25 cellular contexts compared by ENCODE assay signal in the genomic region with DNA sequence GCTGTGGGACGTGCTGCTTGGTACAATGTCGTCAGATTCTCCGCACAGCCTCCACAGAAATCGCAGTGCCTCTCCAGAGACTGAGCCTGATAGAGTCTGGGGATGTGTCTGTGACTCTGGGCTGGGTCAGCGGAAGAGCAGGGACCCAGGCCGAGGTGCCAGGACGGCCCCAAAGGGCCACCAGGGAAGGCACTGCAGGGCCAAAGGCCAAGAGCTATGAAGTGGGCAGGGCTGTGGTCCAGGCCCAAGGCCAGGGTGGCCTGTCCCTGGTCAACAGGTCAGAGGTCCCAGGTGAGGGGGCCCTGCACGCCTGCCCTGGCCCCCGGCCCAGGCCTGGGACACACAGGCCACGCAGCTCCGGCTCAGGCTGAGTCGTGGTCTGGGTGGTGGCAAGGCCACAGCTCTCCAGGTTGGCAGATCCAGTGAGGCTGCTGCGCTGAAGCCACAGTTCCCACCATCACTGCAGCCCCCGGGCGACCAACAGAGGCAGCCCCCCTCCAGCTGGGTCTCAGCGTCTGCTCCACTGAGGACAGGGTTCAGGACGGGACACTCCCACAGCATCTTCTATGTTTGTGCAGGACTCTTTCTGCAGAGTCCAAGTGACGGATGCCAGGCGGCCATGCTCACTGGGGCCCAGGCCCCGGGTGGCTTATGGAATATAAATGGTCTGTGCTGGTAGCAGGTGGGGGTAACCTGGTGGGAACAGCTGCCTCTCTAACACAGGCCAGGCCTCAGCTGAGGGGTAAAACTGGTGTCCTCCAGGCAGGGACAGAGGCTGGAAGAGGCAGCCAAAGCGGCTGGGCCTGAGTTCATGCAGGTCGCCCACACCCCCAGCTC. TPM values are rescaled to one million over a fixed set of nuclear protein-coding genes. Genes with fewer than 3 reads are reported as not detected.
DNase-seq lines count a peak whose midpoint lies in the region; ATAC-seq, FAIRE-seq and TF ChIP-seq lines count a peak whose summit lies in the region.
"Had no signal": no experiment of that assay in that cellular context is flagged by ENCODE, and none has a peak within 500 bp of the region (broad histone marks: within the 10 kb centered on the region; RNA-seq: fewer than 3 reads in every experiment).

No MANE protein-coding gene starts in this region.

- no peaks in the 10 kb centered on the region for H4K20me1 ChIP-seq in HepG2 (ENCODE audit: insufficient read depth, low read length)

- no peaks in the 10 kb centered on the region for H3K9me3 Mint-ChIP-seq in stimulated activated naive CD8-positive, alpha-beta T cell treated with anti-CD3 and anti-CD28 coated beads, Interleukin-15, amount 100 ng/mL, for 72 hours
- H3K9me3 Mint-ChIP-seq in T-cell, result no peaks in the 10 kb centered on the region
- H3K9me3 Mint-ChIP-seq: activated naive CD4-positive, alpha-beta T cell treated with anti-CD3 and anti-CD28 coated beads for 36 hours; activated T-cell treated with anti-CD3 and anti-CD28 coated beads, Interleukin-2, amount 50 U/mL, for 4 hours; immature natural killer cell had no signal

- H3K4me3 ChIP-seq in HepG2 (replicated peaks in 1 of 3; ENCODE audit: insufficient read depth in 1 of 3, low read depth in 2 of 3, low read length in 3 of 3) (peak overlapping the region in 1 of 3 experiments; percentile 43; a peak in 1 of 6 replicates), psoas muscle (no peak overlapping the region)
- H3K4me3 ChIP-seq: A549, tibial nerve had no signal

- H3K79me2 ChIP-seq in HepG2 (ENCODE audit: insufficient read depth, low read length), result peaks cover 7% of the 10 kb centered on the region

- H3K27ac ChIP-seq in HepG2 (ENCODE audit: extremely low read length, insufficient read depth, low read length) (peak overlapping the region; percentile 3), psoas muscle (peak overlapping the region; percentile 89)

- CTCF ChIA-PET in HepG2 (lab: Yijun Ruan, JAX; ENCODE audit: low intra/inter-chr PET ratio, low total read pairs) (no interaction called here), T-cell (lab: Charles Lee) (no interaction called here)

- peaks cover 92% of the 10 kb centered on the region for H3K4me1 ChIP-seq in HepG2 (ENCODE audit: insufficient read depth, low read length)
- peaks cover 40% of the 10 kb centered on the region for H3K4me1 ChIP-seq in psoas muscle

- TF ChIP-seq EP300 in HepG2 (IDR thresholded peaks at IDR 0.05; ENCODE audit: low read depth in 2 of 2, low read length in 2 of 2) (no peak), HepG2 (CRISPR knock-in tag; IDR thresholded peaks at IDR 0.05; ENCODE audit: borderline replicate concordance) (no peak)

- H3K36me3 Mint-ChIP-seq in T-cell, result no peaks in the 10 kb centered on the region
- H3K36me3 Mint-ChIP-seq: immature natural killer cell had no signal

- H3K4me3 Mint-ChIP-seq in stimulated activated naive CD8-positive, alpha-beta T cell treated with anti-CD3 and anti-CD28 coated beads, Interleukin-15, amount 100 ng/mL, for 72 hours, result no peak overlapping the region
- H3K4me3 Mint-ChIP-seq in T-cell, result no peak overlapping the region
- H3K4me3 Mint-ChIP-seq: activated CD8-positive, alpha-beta T cell treated with anti-CD3 and anti-CD28 coated beads, Interleukin-2, amount 10 ng/mL, durations not matched to agents 7 days and 5 days; activated naive CD4-positive, alpha-beta T cell treated with anti-CD3 and anti-CD28 coated beads for 36 hours; activated T-cell treated with anti-CD3 and anti-CD28 coated beads, Interleukin-2, amount 50 U/mL, for 4 hours; immature natural killer cell had no signal

- H3K27me3 ChIP-seq in HepG2 (ENCODE audit: control insufficient read depth in 1 of 2, insufficient read depth in 2 of 2, low read length in 2 of 2) (no peaks in the 10 kb centered on the region; a peak in 1 of 5 replicates), psoas muscle (ENCODE audit: insufficient read depth in 3 of 3, low read length in 2 of 3) (no peaks in the 10 kb centered on the region)
- H3K27me3 ChIP-seq: tibial nerve had no signal

- H3K9me3 ChIP-seq in HepG2 (ENCODE audit: low read length) (no peaks in the 10 kb centered on the region), psoas muscle (no peaks in the 10 kb centered on the region)
- H3K9me3 ChIP-seq: A549, tibial nerve had no signal

- peaks cover 27% of the 10 kb centered on the region for H3K4me1 Mint-ChIP-seq in stimulated activated naive CD8-positive, alpha-beta T cell treated with anti-CD3 and anti-CD28 coated beads, Interleukin-15, amount 100 ng/mL, for 72 hours
- H3K4me1 Mint-ChIP-seq in T-cell, result peaks cover 0 to 9% (median 4%) of the 10 kb centered on the region in 3 donors

- in situ Hi-C loops in HepG2 (cut with HindIII; ENCODE audit: extremely low pct_ligation_motif_present, low pct_unique_long_range_greater_than_20kb) (no loop called here), ACHN (cut with HindIII; ENCODE audit: low pct_ligation_motif_present, low pct_unique_long_range_greater_than_20kb, low sequenced_read_pairs) (no loop called here)

- TF ChIP-seq POLR2A in HepG2 (IDR thresholded peaks at IDR 0.05; ENCODE audit: insufficient read depth in 1 of 2, low read depth in 2 of 2, low read length in 2 of 2), result no peak

- TF ChIP-seq RAD21 in HepG2 (CRISPR knock-in tag; IDR thresholded peaks at IDR 0.05), result no peak

- H3K27ac Mint-ChIP-seq in stimulated activated naive CD8-positive, alpha-beta T cell treated with anti-CD3 and anti-CD28 coated beads, Interleukin-15, amount 100 ng/mL, for 72 hours, result peak overlapping the region; percentile 27 to 33
- H3K27ac Mint-ChIP-seq in T-cell, result no peak overlapping the region
- H3K27ac Mint-ChIP-seq: activated CD8-positive, alpha-beta T cell treated with anti-CD3 and anti-CD28 coated beads, Interleukin-2, amount 10 ng/mL, durations not matched to agents 7 days and 5 days; activated naive CD4-positive, alpha-beta T cell treated with anti-CD3 and anti-CD28 coated beads for 36 hours; immature natural killer cell had no signal

- POLR2A ChIA-PET in HepG2 (lab: Yijun Ruan, JAX), result interaction anchor here (1.1 to 18.6 kb wide), 4 partner anchors 4 to 21 kb away, joined by 5 to 722 read pairs (median 502); partner anchors contain the start of gene PIM3
- POLR2A ChIA-PET in T-cell (lab: Charles Lee), result no interaction called here

- no peak for FAIRE-seq in HepG2 (lab: Jason Lieb, UNC)
- FAIRE-seq: A549, endometrium had no signal

- no peak for DNase-seq in stimulated activated naive CD8-positive, alpha-beta T cell treated with anti-CD3 and anti-CD28 coated beads, Interleukin-15, amount 100 ng/mL, for 72 hours
- DNase-seq in stimulated activated naive CD8-positive, alpha-beta T cell treated with anti-CD3 and anti-CD28 coated beads, Interleukin-15, Interleukin-2, amounts not matched to agents 100 U/mL and 50 U/mL, for 24 hours, result no peak
- no peak for DNase-seq in HepG2 (ENCODE audit: low spot score)
- peak; percentile 14 to 43 for DNase-seq in psoas muscle
- DNase-seq in T-cell, result no peak
- DNase-seq in epidermal melanocyte (ENCODE audit: insufficient read length, low spot score), result no peak
- no peak for DNase-seq in amniotic stem cell (lab: John Stamatoyannopoulos, UW)
- DNase-seq in ACHN, result no peak
- DNase-seq: activated CD8-positive, alpha-beta T cell treated with anti-CD3 and anti-CD28 coated beads, Interleukin-2, amount 10 ng/mL, durations not matched to agents 7 days and 5 days; activated naive CD4-positive, alpha-beta T cell treated with anti-CD3 and anti-CD28 coated beads for 36 hours; activated T-cell treated with anti-CD3 and anti-CD28 coated beads, Interleukin-2, amount 50 U/mL, for 4 hours; GOT3; immature natural killer cell; NCI-H1417 treated with DMSO at 0.1 percent for 48 hours; NCI-H2171 treated with DMSO at 0.1 percent for 48 hours; NCI-H69; SHP77 treated with DMSO at 0.1 percent for 48 hours; T-helper 1 cell had no signal

- WGBS in HepG2 (ENCODE audit: low lambda C conversion rate), result 33% methylated on average over 3 of the region's 22 CpGs
- WGBS in psoas muscle, 3 donors, result 79 to 91% (median 82%) methylated on average over 22 of the region's 22 CpGs

- intact Hi-C loops in HepG2 (cut with micrococcal nuclease; ENCODE audit: unreplicated experiment) (loop anchor here (2.0 kb wide), 1 partner anchor 25 kb away; no protein-coding TSS in a partner anchor), psoas muscle (cut with DNase I) (no loop called here)

- H3K9ac ChIP-seq in HepG2 (ENCODE audit: insufficient read depth, low read depth, low read length), result peak overlapping the region; percentile 11

- TF ChIP-seq CTCF in HepG2 (CRISPR knock-in tag; IDR thresholded peaks at IDR 0.05), result no peak
- TF ChIP-seq CTCF in psoas muscle (IDR thresholded peaks at IDR 0.05), result no peak

- no TSS peak for BruUV-seq in HepG2 (replicated peaks; lab: Mats Ljungman, UMichigan)

- H2AFZ ChIP-seq in HepG2 (ENCODE audit: low read length), result no peak overlapping the region

- no peaks in the 10 kb centered on the region for H3K36me3 ChIP-seq in HepG2 (replicated peaks in 1 of 2; ENCODE audit: control insufficient read depth in 1 of 2, insufficient read depth in 2 of 2, low read length in 2 of 2)
- H3K36me3 ChIP-seq in psoas muscle (ENCODE audit: insufficient read depth in 1 of 2, low read depth in 1 of 2), result no peaks in the 10 kb centered on the region
- H3K36me3 ChIP-seq: tibial nerve had no signal

- ATAC-seq in stimulated activated naive CD8-positive, alpha-beta T cell treated with anti-CD3 and anti-CD28 coated beads, Interleukin-15, amount 100 ng/mL, for 72 hours, result no peak
- no peak for ATAC-seq in stimulated activated naive CD8-positive, alpha-beta T cell treated with anti-CD3 and anti-CD28 coated beads, Interleukin-15, Interleukin-2, amounts not matched to agents 100 U/mL and 50 U/mL, for 24 hours
- ATAC-seq in HepG2 (no peak), psoas muscle (no peak), T-cell (replicated peaks in 1 of 4) (no peak)
- ATAC-seq: A549; activated CD8-positive, alpha-beta T cell treated with anti-CD3 and anti-CD28 coated beads, Interleukin-2, amount 10 ng/mL, durations not matched to agents 7 days and 5 days; activated T-cell treated with anti-CD3 and anti-CD28 coated beads, Interleukin-2, amount 50 U/mL, for 4 hours had no signal

- no peaks in the 10 kb centered on the region for H3K27me3 Mint-ChIP-seq in stimulated activated naive CD8-positive, alpha-beta T cell treated with anti-CD3 and anti-CD28 coated beads, Interleukin-15, amount 100 ng/mL, for 72 hours
- H3K27me3 Mint-ChIP-seq in T-cell, result no peaks in the 10 kb centered on the region

- peak overlapping the region; percentile 42 for H3K4me2 ChIP-seq in HepG2 (ENCODE audit: low read depth, low read length)
- H3K4me2 ChIP-seq: A549 had no signal

RNA-seq across cellular contexts. Expression of gene PIM3, which starts 4.8 kb away (rescaled TPM):
- total RNA-seq in HepG2 (2016; rRNA removed; fragmentation: Illumina TruSeq; extraction: Trizol) (18.2 and 31.2 TPM in 2 replicates), psoas muscle (100 to 1,000 TPM in 2 of 4 donors, 10 to 100 TPM in 2; 40.5 to 128 (median 84.5) TPM), T-cell (100 to 1,000 TPM in 2 of 5 donors, 10 to 100 TPM in 3; 61.5 to 167 (median 65.0) TPM)
- 12.4 and 12.6 TPM in 2 replicates for total RNA-seq in HepG2 (2016; cell fraction: cytosol; rRNA removed; fragmentation: Illumina TruSeq; extraction: Trizol; ENCODE audit: low read depth)
- total RNA-seq in HepG2 (2016; cell fraction: insoluble cytoplasmic fraction; rRNA removed; fragmentation: Illumina TruSeq; extraction: Trizol), result 17.3 and 32.7 TPM in 2 replicates
- total RNA-seq in HepG2 (2016; cell fraction: membrane; rRNA removed; fragmentation: Illumina TruSeq; extraction: Trizol), result 27.1 and 31.2 TPM in 2 replicates
- 24.6 and 30.5 TPM in 2 replicates for total RNA-seq in HepG2 (2016; cell fraction: nucleus; rRNA removed; fragmentation: Illumina TruSeq; extraction: Trizol)
- polyA plus RNA-seq in HepG2 (2011; rRNA removed) (21.6 and 24.1 TPM in 2 replicates), psoas muscle (10 to 100 TPM; 66.4 to 84.5 (median 79.0) TPM)
- polyA plus RNA-seq in HepG2 (2011; cell fraction: cytosol; rRNA removed), result 21.4 and 47.8 TPM in 2 replicates
- polyA plus RNA-seq in HepG2 (2011; cell fraction: nucleus; rRNA removed), result 121 and 136 TPM in 2 replicates
- 22.6 and 36.4 TPM in 2 replicates for polyA plus RNA-seq in HepG2 (2012)
- 7.3 and 9.3 TPM in 2 replicates for polyA plus RNA-seq in HepG2 (2016; cell fraction: cytosol; fragmentation: Illumina TruSeq; extraction: Trizol; ENCODE audit: low read depth)
- 21.4 and 25.4 TPM in 2 replicates for polyA plus RNA-seq in HepG2 (2016; cell fraction: insoluble cytoplasmic fraction; fragmentation: Illumina TruSeq; extraction: Trizol; ENCODE audit: low read depth)
- polyA plus RNA-seq in HepG2 (2016; cell fraction: membrane; fragmentation: Illumina TruSeq; extraction: Trizol; ENCODE audit: low read depth), result 17.2 and 17.8 TPM in 2 replicates
- polyA plus RNA-seq in HepG2 (2016; cell fraction: nucleus; fragmentation: Illumina TruSeq; extraction: Trizol; ENCODE audit: insufficient read depth, low read depth), result 62.7 and 63.0 TPM in 2 replicates
- polyA minus RNA-seq in HepG2 (2011; rRNA and poly(A)+ RNA removed; ENCODE audit: low replicate concordance), result 8.8 and 50.3 TPM in 2 replicates
- 23.0 and 37.5 TPM in 2 replicates for polyA minus RNA-seq in HepG2 (2011; cell fraction: cytosol; rRNA and poly(A)+ RNA removed)
- polyA minus RNA-seq in HepG2 (2011; cell fraction: nucleus; rRNA and poly(A)+ RNA removed), result 17.0 and 22.8 TPM in 2 replicates

RNA-seq across cellular contexts. Expression of gene CRELD2, which starts 37.4 kb away (rescaled TPM):
- total RNA-seq in HepG2 (2016; rRNA removed; fragmentation: Illumina TruSeq; extraction: Trizol) (19.6 and 44.7 TPM in 2 replicates), psoas muscle (10 to 100 TPM in 3 of 4 donors, 1 to 10 TPM in 1; 9.9 to 14.0 (median 11.5) TPM), T-cell (10 to 100 TPM; 28.2 to 42.7 (median 39.6) TPM)
- total RNA-seq in HepG2 (2016; cell fraction: cytosol; rRNA removed; fragmentation: Illumina TruSeq; extraction: Trizol; ENCODE audit: low read depth), result 22.4 and 24.2 TPM in 2 replicates
- 18.8 and 46.8 TPM in 2 replicates for total RNA-seq in HepG2 (2016; cell fraction: insoluble cytoplasmic fraction; rRNA removed; fragmentation: Illumina TruSeq; extraction: Trizol)
- total RNA-seq in HepG2 (2016; cell fraction: membrane; rRNA removed; fragmentation: Illumina TruSeq; extraction: Trizol), result 27.6 and 29.9 TPM in 2 replicates
- total RNA-seq in HepG2 (2016; cell fraction: nucleus; rRNA removed; fragmentation: Illumina TruSeq; extraction: Trizol), result 35.5 and 40.6 TPM in 2 replicates
- polyA plus RNA-seq in HepG2 (2011; rRNA removed) (17.2 and 20.2 TPM in 2 replicates), psoas muscle (10 to 100 TPM in 2 of 3 donors, 1 to 10 TPM in 1; 8.8 to 14.1 (median 11.6) TPM)
- polyA plus RNA-seq in HepG2 (2011; cell fraction: cytosol; rRNA removed), result 16.7 and 25.6 TPM in 2 replicates
- polyA plus RNA-seq in HepG2 (2011; cell fraction: nucleus; rRNA removed), result 44.2 and 48.8 TPM in 2 replicates
- polyA plus RNA-seq in HepG2 (2012), result 9.4 and 10.2 TPM in 2 replicates
- polyA plus RNA-seq in HepG2 (2016; cell fraction: cytosol; fragmentation: Illumina TruSeq; extraction: Trizol; ENCODE audit: low read depth), result 25.8 and 29.9 TPM in 2 replicates
- polyA plus RNA-seq in HepG2 (2016; cell fraction: insoluble cytoplasmic fraction; fragmentation: Illumina TruSeq; extraction: Trizol; ENCODE audit: low read depth), result 22.7 and 25.1 TPM in 2 replicates
- polyA plus RNA-seq in HepG2 (2016; cell fraction: membrane; fragmentation: Illumina TruSeq; extraction: Trizol; ENCODE audit: low read depth), result 26.9 and 27.0 TPM in 2 replicates
- 89.1 and 100 TPM in 2 replicates for polyA plus RNA-seq in HepG2 (2016; cell fraction: nucleus; fragmentation: Illumina TruSeq; extraction: Trizol; ENCODE audit: insufficient read depth, low read depth)
- polyA minus RNA-seq in HepG2 (2011; rRNA and poly(A)+ RNA removed; ENCODE audit: low replicate concordance), result 6.9 and 14.7 TPM in 2 replicates
- polyA minus RNA-seq in HepG2 (2011; cell fraction: cytosol; rRNA and poly(A)+ RNA removed), result 4.4 and 5.2 TPM in 2 replicates
- 4.5 and 4.7 TPM in 2 replicates for polyA minus RNA-seq in HepG2 (2011; cell fraction: nucleus; rRNA and poly(A)+ RNA removed)

RNA-seq across cellular contexts. Expression of gene ALG12, which starts 37.6 kb away (rescaled TPM):
- total RNA-seq in HepG2 (2016; rRNA removed; fragmentation: Illumina TruSeq; extraction: Trizol), result 6.6 and 15.8 TPM in 2 replicates
- 1.5 and 3.0 TPM in 2 replicates for total RNA-seq in HepG2 (2016; cell fraction: cytosol; rRNA removed; fragmentation: Illumina TruSeq; extraction: Trizol; ENCODE audit: low read depth)
- total RNA-seq in HepG2 (2016; cell fraction: insoluble cytoplasmic fraction; rRNA removed; fragmentation: Illumina TruSeq; extraction: Trizol), result 6.8 and 15.6 TPM in 2 replicates
- total RNA-seq in HepG2 (2016; cell fraction: membrane; rRNA removed; fragmentation: Illumina TruSeq; extraction: Trizol), result 6.4 and 10.5 TPM in 2 replicates
- 10.6 and 14.2 TPM in 2 replicates for total RNA-seq in HepG2 (2016; cell fraction: nucleus; rRNA removed; fragmentation: Illumina TruSeq; extraction: Trizol)
- 7.8 and 9.5 TPM in 2 replicates for polyA plus RNA-seq in HepG2 (2011; rRNA removed)
- polyA plus RNA-seq in HepG2 (2011; cell fraction: cytosol; rRNA removed), result 5.9 and 6.1 TPM in 2 replicates
- 25.1 and 26.7 TPM in 2 replicates for polyA plus RNA-seq in HepG2 (2011; cell fraction: nucleus; rRNA removed)
- polyA plus RNA-seq in HepG2 (2012), result 9.4 and 10.0 TPM in 2 replicates
- 2.9 and 3.3 TPM in 2 replicates for polyA plus RNA-seq in HepG2 (2016; cell fraction: cytosol; fragmentation: Illumina TruSeq; extraction: Trizol; ENCODE audit: low read depth)
- polyA plus RNA-seq in HepG2 (2016; cell fraction: insoluble cytoplasmic fraction; fragmentation: Illumina TruSeq; extraction: Trizol; ENCODE audit: low read depth), result 6.1 and 6.8 TPM in 2 replicates
- polyA plus RNA-seq in HepG2 (2016; cell fraction: membrane; fragmentation: Illumina TruSeq; extraction: Trizol; ENCODE audit: low read depth), result 5.6 and 6.9 TPM in 2 replicates
- polyA plus RNA-seq in HepG2 (2016; cell fraction: nucleus; fragmentation: Illumina TruSeq; extraction: Trizol; ENCODE audit: insufficient read depth, low read depth), result 26.3 and 30.4 TPM in 2 replicates
- 5.8 and 12.8 TPM in 2 replicates for polyA minus RNA-seq in HepG2 (2011; rRNA and poly(A)+ RNA removed; ENCODE audit: low replicate concordance)
- polyA minus RNA-seq in HepG2 (2011; cell fraction: cytosol; rRNA and poly(A)+ RNA removed), result 5.7 and 7.1 TPM in 2 replicates
- 3.4 and 4.5 TPM in 2 replicates for polyA minus RNA-seq in HepG2 (2011; cell fraction: nucleus; rRNA and poly(A)+ RNA removed)
- 10 to 100 TPM in 2 of 4 donors, 1 to 10 TPM in 2; 6.5 to 10.8 (median 8.7) TPM for total RNA-seq in psoas muscle
- 10 to 100 TPM in 1 of 3 donors, 1 to 10 TPM in 2; 8.0 to 11.0 (median 8.2) TPM for polyA plus RNA-seq in psoas muscle
- total RNA-seq in T-cell, result 10 to 100 TPM; 15.7 to 22.1 (median 15.9) TPM

RNA-seq across cellular contexts. Expression of gene IL17REL, which starts 56.8 kb away (rescaled TPM):
- not detected in 2 replicates for total RNA-seq in HepG2 (2016; rRNA removed; fragmentation: Illumina TruSeq; extraction: Trizol)
- not detected in 2 replicates for total RNA-seq in HepG2 (2016; cell fraction: cytosol; rRNA removed; fragmentation: Illumina TruSeq; extraction: Trizol; ENCODE audit: low read depth)
- not detected in 2 replicates for total RNA-seq in HepG2 (2016; cell fraction: insoluble cytoplasmic fraction; rRNA removed; fragmentation: Illumina TruSeq; extraction: Trizol)
- total RNA-seq in HepG2 (2016; cell fraction: membrane; rRNA removed; fragmentation: Illumina TruSeq; extraction: Trizol), result not detected in 2 replicates
- not detected in 2 replicates for total RNA-seq in HepG2 (2016; cell fraction: nucleus; rRNA removed; fragmentation: Illumina TruSeq; extraction: Trizol)
- not detected in 2 replicates for polyA plus RNA-seq in HepG2 (2011; rRNA removed)
- polyA plus RNA-seq in HepG2 (2011; cell fraction: cytosol; rRNA removed), result not detected in 2 replicates
- polyA plus RNA-seq in HepG2 (2011; cell fraction: nucleus; rRNA removed), result not detected in 2 replicates
- not detected in 2 replicates for polyA plus RNA-seq in HepG2 (2012)
- polyA plus RNA-seq in HepG2 (2016; cell fraction: cytosol; fragmentation: Illumina TruSeq; extraction: Trizol; ENCODE audit: low read depth), result not detected in 2 replicates
- polyA plus RNA-seq in HepG2 (2016; cell fraction: insoluble cytoplasmic fraction; fragmentation: Illumina TruSeq; extraction: Trizol; ENCODE audit: low read depth), result not detected in 2 replicates
- polyA plus RNA-seq in HepG2 (2016; cell fraction: membrane; fragmentation: Illumina TruSeq; extraction: Trizol; ENCODE audit: low read depth), result not detected in 2 replicates
- polyA plus RNA-seq in HepG2 (2016; cell fraction: nucleus; fragmentation: Illumina TruSeq; extraction: Trizol; ENCODE audit: insufficient read depth, low read depth), result not detected in 2 replicates
- 0.07 TPM in 1 of 2 replicates, not detected in the other for polyA minus RNA-seq in HepG2 (2011; rRNA and poly(A)+ RNA removed; ENCODE audit: low replicate concordance)
- polyA minus RNA-seq in HepG2 (2011; cell fraction: cytosol; rRNA and poly(A)+ RNA removed), result not detected in 2 replicates
- not detected in 2 replicates for polyA minus RNA-seq in HepG2 (2011; cell fraction: nucleus; rRNA and poly(A)+ RNA removed)
- total RNA-seq in psoas muscle, result not detected
- polyA plus RNA-seq in psoas muscle, result not detected
- total RNA-seq in T-cell, result under 1 TPM in 1 of 5 donors, not detected in 4; 0.10 TPM
- total RNA-seq: activated CD8-positive, alpha-beta T cell treated with anti-CD3 and anti-CD28 coated beads, Interleukin-2, amount 10 ng/mL, durations not matched to agents 7 days and 5 days; aorta; G401; mesenteric fat pad; renal cortical epithelial cell; tibial nerve had no signal
- polyA plus RNA-seq: immature natural killer cell had no signal

Comparison
In these comparisons a context has a peak if more than half of its experiments do, and no peak if none do; other contexts are left out.
1. DNase-seq: peak in psoas muscle (2 of 2); none in stimulated activated naive CD8-positive, alpha-beta T cell treated with anti-CD3 and anti-CD28 coated beads, Interleukin-15, amount 100 ng/mL, for 72 hours (0 of 2), stimulated activated naive CD8-positive, alpha-beta T cell treated with anti-CD3 and anti-CD28 coated beads, Interleukin-15, Interleukin-2, amounts not matched to agents 100 U/mL and 50 U/mL, for 24 hours (single experiment), HepG2 (single experiment), T-cell (0 of 34), epidermal melanocyte (single experiment), amniotic stem cell (single experiment) and ACHN (single experiment).
2. H3K27ac Mint-ChIP-seq: peak in stimulated activated naive CD8-positive, alpha-beta T cell treated with anti-CD3 and anti-CD28 coated beads, Interleukin-15, amount 100 ng/mL, for 72 hours (2 of 2); none in T-cell (0 of 2).